23 cellular contexts compared by ENCODE assay signal in the genomic region with DNA sequence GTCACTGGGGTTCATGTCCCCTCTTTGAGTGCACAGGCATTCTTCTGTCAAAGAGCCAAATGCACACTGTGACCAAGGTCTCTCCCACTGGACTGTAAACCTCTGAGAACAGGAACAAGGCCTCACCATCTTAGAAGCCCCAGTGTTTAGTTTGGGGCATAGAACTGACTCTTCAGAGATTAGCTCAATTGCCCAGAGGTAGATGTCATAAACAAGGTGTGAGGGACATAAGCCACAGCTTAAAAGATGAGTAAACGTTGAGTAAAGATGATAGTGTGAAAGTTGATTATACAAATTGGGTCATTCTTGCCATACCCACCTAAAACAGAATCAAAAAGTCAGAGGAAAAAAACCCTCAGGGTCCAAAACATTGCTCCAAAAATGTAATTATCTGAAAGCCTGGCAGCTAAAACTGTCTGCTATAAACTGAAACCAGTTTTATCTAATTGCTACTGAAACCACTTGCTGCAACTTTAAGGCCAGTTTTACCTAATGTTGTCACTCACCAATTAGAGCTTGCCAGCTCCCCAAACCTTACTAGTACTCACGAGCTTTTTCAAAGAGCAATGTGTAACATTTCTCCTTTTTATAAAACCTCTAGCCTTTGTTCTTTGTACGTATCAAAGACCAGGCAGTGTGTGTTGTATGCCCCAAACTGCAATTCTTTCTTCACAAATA.
"Had no signal": no experiment of that assay in that cellular context is flagged by ENCODE, and none has a peak within 500 bp of the region (broad histone marks: within the 10 kb centered on the region; RNA-seq: fewer than 3 reads in every experiment).

No MANE protein-coding gene starts in this region.

- H3K36me3 Mint-ChIP-seq: activated naive CD4-positive, alpha-beta T cell treated with anti-CD3 and anti-CD28 coated beads, Interleukin-2, amount 50 U/mL, for 24 hours had no signal

- H3K4me3 ChIP-seq: adrenal gland, lower lobe of right lung, mucosa of descending colon, pancreas, psoas muscle, suprapubic skin, tibial nerve had no signal

- H3K36me3 ChIP-seq: adrenal gland, lower lobe of right lung, pancreas, suprapubic skin, tibial nerve had no signal

- H3K27me3 ChIP-seq: adrenal gland, foreskin keratinocyte, pancreas, suprapubic skin, tibial nerve had no signal

- H3K9me3 ChIP-seq: adrenal gland, lower lobe of right lung, mucosa of descending colon, pancreas, psoas muscle, suprapubic skin, tibial nerve had no signal

- H3K4me1 ChIP-seq: adrenal gland, foreskin keratinocyte, lower lobe of right lung, pancreas, psoas muscle, suprapubic skin had no signal

- H3K27ac ChIP-seq: adrenal gland, foreskin keratinocyte, lower lobe of right lung, pancreas, psoas muscle, suprapubic skin, tibial nerve, VCaP had no signal

- ATAC-seq: foreskin keratinocyte, lower lobe of right lung, mucosa of descending colon, pancreas, psoas muscle, right cardiac atrium had no signal

- H3K9me3 Mint-ChIP-seq: activated naive CD4-positive, alpha-beta T cell treated with anti-CD3 and anti-CD28 coated beads, Interleukin-2, amount 50 U/mL, for 24 hours; activated T-helper 1 cell treated with anti-CD3 and anti-CD28 coated beads, Interleukin-12 subunit alpha, Interleukin-12 subunit beta, Interleukin-2, Interleukin-4 antibody, amounts not matched to agents 30 ng/mL and 10 ng/mL and 1 ng/mL, durations not matched to agents 14 hours and 24 hours and 36 hours; central memory CD8-positive, alpha-beta T cell; nephron progenitor cell; stimulated activated naive CD8-positive, alpha-beta T cell treated with anti-CD3 and anti-CD28 coated beads, Interleukin-15, Interleukin-2, amounts not matched to agents 100 ng/mL and 50 ng/mL, for 24 hours; T-helper 2 cell treated with Interferon-gamma antibody and Interleukin-4, amounts not matched to agents 5 μg/mL and 100 μg/mL, for 36 hours had no signal

- H3K4me1 Mint-ChIP-seq: activated naive CD4-positive, alpha-beta T cell treated with anti-CD3 and anti-CD28 coated beads, Interleukin-2, amount 50 U/mL, for 24 hours; central memory CD8-positive, alpha-beta T cell; nephron progenitor cell had no signal

- H3K27me3 Mint-ChIP-seq: activated naive CD4-positive, alpha-beta T cell treated with anti-CD3 and anti-CD28 coated beads, Interleukin-2, amount 50 U/mL, for 24 hours; central memory CD8-positive, alpha-beta T cell; stimulated activated naive CD8-positive, alpha-beta T cell treated with anti-CD3 and anti-CD28 coated beads, Interleukin-15, Interleukin-2, amounts not matched to agents 100 ng/mL and 50 ng/mL, for 24 hours had no signal

- DNase-seq: activated CD4-positive, alpha-beta T cell treated with anti-CD3 and anti-CD28 coated beads, Interleukin-2, amount 50 U/mL, for 1 hour; activated CD4-positive, CD25-positive, alpha-beta regulatory T cell treated with anti-CD3 and anti-CD28 coated beads, Interleukin-2, amount 50 U/mL, for 72 hours; activated gamma-delta T cell treated with Interleukin-2 at 50 U/mL for 16 hours; adrenal gland; effector memory CD4-positive, alpha-beta T cell; foreskin keratinocyte; kidney; lower lobe of right lung; mesendoderm; mucosa of descending colon; nephron progenitor cell; pancreas; psoas muscle; right cardiac atrium; stimulated activated CD4-positive, alpha-beta T cell treated with anti-CD3 and anti-CD28 coated beads, Interleukin-4, amount 100 ng/mL, for 24 hours had no signal

- H3K4me3 Mint-ChIP-seq: activated naive CD4-positive, alpha-beta T cell treated with anti-CD3 and anti-CD28 coated beads, Interleukin-2, amount 50 U/mL, for 24 hours; activated T-helper 1 cell treated with anti-CD3 and anti-CD28 coated beads, Interleukin-12 subunit alpha, Interleukin-12 subunit beta, Interleukin-2, Interleukin-4 antibody, amounts not matched to agents 30 ng/mL and 10 ng/mL and 1 ng/mL, durations not matched to agents 14 hours and 24 hours and 36 hours; central memory CD8-positive, alpha-beta T cell; nephron progenitor cell; stimulated activated naive CD8-positive, alpha-beta T cell treated with anti-CD3 and anti-CD28 coated beads, Interleukin-15, Interleukin-2, amounts not matched to agents 100 ng/mL and 50 ng/mL, for 24 hours; T-helper 2 cell treated with Interferon-gamma antibody and Interleukin-4, amounts not matched to agents 5 μg/mL and 100 μg/mL, for 36 hours had no signal
